ENCODE assay signal across 25 cellular contexts in genomic region chr2:28901841-28902240, GRCh38. TPM values are rescaled to one million over a fixed set of nuclear protein-coding genes. Genes with fewer than 3 reads are reported as not detected.
DNase-seq lines count a peak whose midpoint lies in the region; ATAC-seq and TF ChIP-seq lines count a peak whose summit lies in the region.
"Had no signal": no experiment of that assay in that cellular context is flagged by ENCODE, and none has a peak within 500 bp of the region (broad histone marks: within the 10 kb centered on the region; RNA-seq: fewer than 3 reads in every experiment).

No MANE protein-coding gene starts in this region.

- H3K4me3 ChIP-seq in mesenchymal stem cell (ENCODE audit: insufficient read depth in 1 of 2, low read depth in 1 of 2, low read length in 2 of 2): peak overlapping the region in 1 of 2 experiments; percentile 26
- H3K4me3 ChIP-seq: BLaER1 treated with 17β-estradiol and CSF1 and Interleukin-3, amounts not matched to agents 10 nM and 100 nM had no signal

- H3K36me3 Mint-ChIP-seq in effector memory CD8-positive, alpha-beta T cell (ENCODE audit: insufficient read depth): peaks cover 40% of the 10 kb centered on the region
- peaks cover 54% of the 10 kb centered on the region for H3K36me3 Mint-ChIP-seq in CD4-positive, alpha-beta T cell (ENCODE audit: low read depth)

- ATAC-seq in stimulated activated naive CD8-positive, alpha-beta T cell treated with anti-CD3 and anti-CD28 coated beads, Interleukin-15, amount 100 ng/mL, for 72 hours: no peak
- no peak for ATAC-seq in stimulated activated naive CD8-positive, alpha-beta T cell treated with anti-CD3 and anti-CD28 coated beads, Interleukin-15, Interleukin-2, amounts not matched to agents 100 U/mL and 50 U/mL, for 24 hours
- ATAC-seq in effector memory CD8-positive, alpha-beta T cell (replicated peaks): no peak
- ATAC-seq in HG02610 (IDR thresholded peaks at IDR 0.05; ENCODE audit: unreplicated experiment): no peak
- no peak for ATAC-seq in GM21737 (IDR thresholded peaks at IDR 0.05; ENCODE audit: unreplicated experiment)
- no peak for ATAC-seq in CD4-positive, alpha-beta T cell (ENCODE audit: poor library complexity)
- ATAC-seq: HepG2, PC-3 had no signal

- H3K27me3 Mint-ChIP-seq in stimulated activated naive CD8-positive, alpha-beta T cell treated with anti-CD3 and anti-CD28 coated beads, Interleukin-15, amount 100 ng/mL, for 72 hours: no peaks in the 10 kb centered on the region
- H3K27me3 Mint-ChIP-seq in effector memory CD8-positive, alpha-beta T cell: no peaks in the 10 kb centered on the region
- H3K27me3 Mint-ChIP-seq in CD4-positive, alpha-beta T cell: no peaks in the 10 kb centered on the region
- H3K27me3 Mint-ChIP-seq: CD4-positive, alpha-beta memory T cell had no signal

- CTCF ChIA-PET in CD4-positive, alpha-beta T cell (lab: Charles Lee): interaction anchor here (1.2 kb wide), 1 partner anchor 11 kb away, joined by 4 read pairs; no protein-coding TSS in a partner anchor

- H3K9me3 ChIP-seq in mesenchymal stem cell (ENCODE audit: control insufficient read depth, low read length): no peaks in the 10 kb centered on the region
- no peaks in the 10 kb centered on the region for H3K9me3 ChIP-seq in CD4-positive, alpha-beta T cell (ENCODE audit: control insufficient read depth, low read length)
- H3K9me3 ChIP-seq: BLaER1 treated with 17β-estradiol and CSF1 and Interleukin-3, amounts not matched to agents 10 nM and 100 nM; SK-N-SH had no signal

- no peak overlapping the region for H3K4me3 Mint-ChIP-seq in stimulated activated naive CD8-positive, alpha-beta T cell treated with anti-CD3 and anti-CD28 coated beads, Interleukin-15, amount 100 ng/mL, for 72 hours
- H3K4me3 Mint-ChIP-seq in effector memory CD8-positive, alpha-beta T cell: no peak overlapping the region
- H3K4me3 Mint-ChIP-seq in CD4-positive, alpha-beta T cell: no peak overlapping the region
- H3K4me3 Mint-ChIP-seq: CD4-positive, alpha-beta memory T cell had no signal

- no peaks in the 10 kb centered on the region for H3K9me3 Mint-ChIP-seq in stimulated activated naive CD8-positive, alpha-beta T cell treated with anti-CD3 and anti-CD28 coated beads, Interleukin-15, amount 100 ng/mL, for 72 hours
- H3K9me3 Mint-ChIP-seq in effector memory CD8-positive, alpha-beta T cell: no peaks in the 10 kb centered on the region
- no peaks in the 10 kb centered on the region for H3K9me3 Mint-ChIP-seq in CD4-positive, alpha-beta T cell

- peak overlapping the region; percentile 48 for H3K27ac ChIP-seq in mesenchymal stem cell (ENCODE audit: low read length, poor library complexity, severe bottlenecking)
- H3K27ac ChIP-seq in CD4-positive, alpha-beta T cell (ENCODE audit: low read depth, low read length): no peak overlapping the region
- H3K27ac ChIP-seq: BLaER1 treated with 17β-estradiol and CSF1 and Interleukin-3, amounts not matched to agents 10 nM and 100 nM had no signal

- H2BK120ac ChIP-seq in mesenchymal stem cell (ENCODE audit: low read depth, low read length): no peak overlapping the region

- H3K4ac ChIP-seq in mesenchymal stem cell (ENCODE audit: low read depth in 1 of 2, low read length in 2 of 2): no peak overlapping the region

- no peak overlapping the region for H2BK12ac ChIP-seq in mesenchymal stem cell (ENCODE audit: low read length in 2 of 2)

- H2BK5ac ChIP-seq in mesenchymal stem cell (ENCODE audit: low read depth, low read length, poor library complexity, severe bottlenecking): no peak overlapping the region

- H2BK15ac ChIP-seq in mesenchymal stem cell (ENCODE audit: low read depth, poor library complexity, severe bottlenecking): no peak overlapping the region

- TF ChIP-seq CTCF in CD4-positive, alpha-beta T cell (IDR thresholded peaks at IDR 0.05): no peak

- H4K8ac ChIP-seq in mesenchymal stem cell (ENCODE audit: low read length): no peak overlapping the region

- DNase-seq in stimulated activated naive CD8-positive, alpha-beta T cell treated with anti-CD3 and anti-CD28 coated beads, Interleukin-15, amount 100 ng/mL, for 72 hours: no peak
- DNase-seq in stimulated activated naive CD8-positive, alpha-beta T cell treated with anti-CD3 and anti-CD28 coated beads, Interleukin-15, Interleukin-2, amounts not matched to agents 100 U/mL and 50 U/mL, for 24 hours: no peak
- no peak for DNase-seq in effector memory CD8-positive, alpha-beta T cell
- DNase-seq in mesenchymal stem cell (no peak), stromal cell of bone marrow (ENCODE audit: low read depth) (peak; percentile 40)
- DNase-seq in CD4-positive, alpha-beta T cell: no peak
- DNase-seq: AML-193; CD4-positive, alpha-beta memory T cell; COR-L47; DMS53; Karpas-422; NCI-H1092 treated with DMSO at 0.1 percent for 48 hours; NCI-H1436 treated with DMSO at 0.1 percent for 48 hours; NCI-H1930; NCI-H2107; NCI-H446; NCI-H524 treated with DMSO at 0.1 percent for 48 hours; NCI-H774; NK-92 treated with Interleukin-12 subunit alpha and Interleukin-12 subunit beta, amount 100 ng/mL, for 24 hours; PC-3; SK-N-SH had no signal

- H3K4me1 Mint-ChIP-seq in stimulated activated naive CD8-positive, alpha-beta T cell treated with anti-CD3 and anti-CD28 coated beads, Interleukin-15, amount 100 ng/mL, for 72 hours: peaks cover 74% of the 10 kb centered on the region
- peaks cover 32 to 64% of the 10 kb centered on the region in 2 donors for H3K4me1 Mint-ChIP-seq in effector memory CD8-positive, alpha-beta T cell (ENCODE audit: low read depth in 2 of 2)
- peaks cover 65% of the 10 kb centered on the region for H3K4me1 Mint-ChIP-seq in CD4-positive, alpha-beta T cell (ENCODE audit: low read depth)

- H3K36me3 ChIP-seq in mesenchymal stem cell (ENCODE audit: control insufficient read depth in 1 of 2, insufficient read depth in 2 of 2, low read depth in 1 of 2, low read length in 2 of 2): peaks cover 0 to 46% of the 10 kb centered on the region in 2 experiments

- H2AFZ ChIP-seq in mesenchymal stem cell (ENCODE audit: low read depth, low read length): no peak overlapping the region

- no peak overlapping the region for H3K14ac ChIP-seq in mesenchymal stem cell (ENCODE audit: low read length in 2 of 2)

- intact Hi-C loops in CD4-positive, alpha-beta T cell (cut with DNase I, micrococcal nuclease): no loop called here

- H3K18ac ChIP-seq in mesenchymal stem cell (ENCODE audit: low read depth in 1 of 2, low read length in 2 of 2): no peak overlapping the region

- no CpG with 5 or more reads among the region's 1 CpG for WGBS in mesenchymal stem cell

- H3K23ac ChIP-seq in mesenchymal stem cell (ENCODE audit: low read length in 2 of 2): no peak overlapping the region

- POLR2A ChIA-PET in CD4-positive, alpha-beta T cell (lab: Charles Lee): interaction anchor here (0.7 kb wide), 1 partner anchor 31 kb away, joined by 4 read pairs; the partner anchor contains the start of gene TRMT61B

- H3K9ac ChIP-seq in mesenchymal stem cell (ENCODE audit: low read length): no peak overlapping the region
- H3K9ac ChIP-seq: BLaER1 treated with 17β-estradiol and CSF1 and Interleukin-3, amounts not matched to agents 10 nM and 100 nM; SK-N-SH had no signal

- H4K91ac ChIP-seq in mesenchymal stem cell (ENCODE audit: low read length): no peak overlapping the region

- peak overlapping the region; percentile 87 to 91 for H3K27ac Mint-ChIP-seq in stimulated activated naive CD8-positive, alpha-beta T cell treated with anti-CD3 and anti-CD28 coated beads, Interleukin-15, amount 100 ng/mL, for 72 hours
- peak overlapping the region; percentile 41 to 80 for H3K27ac Mint-ChIP-seq in effector memory CD8-positive, alpha-beta T cell
- no peak overlapping the region for H3K27ac Mint-ChIP-seq in CD4-positive, alpha-beta T cell

- peaks cover 12% of the 10 kb centered on the region for H3K4me1 ChIP-seq in mesenchymal stem cell (ENCODE audit: control insufficient read depth, insufficient read depth, low read depth, low read length)

- no peak overlapping the region for H3K4me2 ChIP-seq in mesenchymal stem cell (ENCODE audit: low read length, poor library complexity, severe bottlenecking)
- H3K4me2 ChIP-seq: SK-N-SH had no signal

- H2AK5ac ChIP-seq in mesenchymal stem cell (ENCODE audit: low read length, severe bottlenecking): no peak overlapping the region

- H3K27me3 ChIP-seq in mesenchymal stem cell (ENCODE audit: control insufficient read depth in 1 of 2, insufficient read depth in 1 of 2, low read length in 2 of 2): no peaks in the 10 kb centered on the region
- H3K27me3 ChIP-seq in CD4-positive, alpha-beta T cell (ENCODE audit: control insufficient read depth, insufficient read depth, low read length): no peaks in the 10 kb centered on the region
- H3K27me3 ChIP-seq: BLaER1 treated with 17β-estradiol and CSF1 and Interleukin-3, amounts not matched to agents 10 nM and 100 nM had no signal

- no peaks in the 10 kb centered on the region for H3K79me1 ChIP-seq in mesenchymal stem cell (replicated peaks; ENCODE audit: low read length, poor library complexity, severe bottlenecking)

RNA-seq across cellular contexts. Expression of gene WDR43, which starts 7.4 kb away (rescaled TPM):
- 25.2 TPM for polyA plus RNA-seq in mesenchymal stem cell (2013, experiment 1 of 2)
- polyA plus RNA-seq in mesenchymal stem cell (2013, experiment 2 of 2): 25.0 TPM
- total RNA-seq in CD4-positive, alpha-beta T cell: 10 to 100 TPM; 62.4 to 73.2 TPM

RNA-seq across cellular contexts. Expression of gene TRMT61B, which starts 31.7 kb away (rescaled TPM):
- polyA plus RNA-seq in mesenchymal stem cell (2013, experiment 1 of 2): 9.3 TPM
- 11.9 TPM for polyA plus RNA-seq in mesenchymal stem cell (2013, experiment 2 of 2)
- 10 to 100 TPM; 18.7 to 20.8 TPM for total RNA-seq in CD4-positive, alpha-beta T cell
